In the genomic region with DNA sequence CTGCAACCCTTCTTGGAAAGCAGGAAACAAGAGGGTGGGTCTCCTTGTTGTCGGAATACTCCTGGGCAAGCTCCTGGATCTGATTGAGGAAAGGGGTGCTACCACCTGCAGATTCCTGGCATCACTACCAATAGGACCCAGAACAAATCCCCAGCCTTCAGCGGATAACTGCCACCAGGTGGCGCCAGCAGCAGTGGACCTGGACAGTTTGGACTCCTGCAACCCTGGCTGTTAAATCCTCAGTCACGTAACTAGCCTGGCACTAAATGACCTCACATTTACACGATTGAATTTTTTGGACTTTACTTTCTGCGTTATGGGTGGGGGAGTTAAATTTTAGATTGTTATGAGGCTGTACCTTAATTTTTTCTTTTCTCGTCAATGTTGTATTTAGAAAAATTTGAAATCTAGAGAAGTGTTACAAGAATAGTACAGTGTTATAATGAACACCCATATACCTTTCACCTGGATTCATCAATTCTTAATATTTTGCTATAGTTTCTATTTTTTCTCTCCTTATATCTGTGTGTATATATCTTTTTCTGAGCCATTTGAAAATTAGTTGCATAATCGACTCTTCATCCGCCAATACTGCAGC, we compare ENCODE assay signal across 8 cellular contexts.
DNase-seq lines count a peak whose midpoint lies in the region; ATAC-seq lines count a peak whose summit lies in the region.

No MANE protein-coding gene starts in this region.

- peak; percentile 75 for ATAC-seq in GM21367 (IDR thresholded peaks at IDR 0.05; ENCODE audit: unreplicated experiment)
- no peak for ATAC-seq in activated T-cell treated with anti-CD3 and anti-CD28 coated beads, Interleukin-2, amount 50 U/mL, for 4 hours
- ATAC-seq in HG03457 (IDR thresholded peaks at IDR 0.05; ENCODE audit: unreplicated experiment), result no peak

- peaks cover 8% of the 10 kb centered on the region for H3K27me3 Mint-ChIP-seq in activated T-cell treated with anti-CD3 and anti-CD28 coated beads, Interleukin-2, amount 50 U/mL, for 4 hours (ENCODE audit: low read depth)

- H3K9me3 Mint-ChIP-seq in activated T-cell treated with anti-CD3 and anti-CD28 coated beads, Interleukin-2, amount 50 U/mL, for 4 hours, result no peaks in the 10 kb centered on the region

- H3K4me1 Mint-ChIP-seq in activated T-cell treated with anti-CD3 and anti-CD28 coated beads, Interleukin-2, amount 50 U/mL, for 4 hours (ENCODE audit: low read depth), result no peaks in the 10 kb centered on the region

- peak; percentile 12 for DNase-seq in DMS79 (lab: John Stamatoyannopoulos, UW)
- DNase-seq in HS-27A (ENCODE audit: low read depth), result peak; percentile 30
- DNase-seq in NCI-H774 (lab: John Stamatoyannopoulos, UW), result peak; percentile 89
- DNase-seq in activated T-cell treated with anti-CD3 and anti-CD28 coated beads, Interleukin-2, amount 50 U/mL, for 4 hours, result peak; percentile 12
- peak; percentile 57 for DNase-seq in germinal center (ENCODE audit: low spot score)
- DNase-seq in pons (ENCODE audit: low spot score), result peak; percentile 69

- H3K36me3 Mint-ChIP-seq in activated T-cell treated with anti-CD3 and anti-CD28 coated beads, Interleukin-2, amount 50 U/mL, for 4 hours (ENCODE audit: insufficient read depth), result no peaks in the 10 kb centered on the region

- no peak overlapping the region for H3K4me3 Mint-ChIP-seq in activated T-cell treated with anti-CD3 and anti-CD28 coated beads, Interleukin-2, amount 50 U/mL, for 4 hours

Comparison
In these comparisons a context has a peak if more than half of its experiments do, and no peak if none do; other contexts are left out.
1. DNase-seq: peak in every context shown above with its lines; median percentile 89 in NCI-H774; 69 in pons; 57 in germinal center; 30 in HS-27A; 12 in DMS79; 12 in activated T-cell treated with anti-CD3 and anti-CD28 coated beads, Interleukin-2, amount 50 U/mL, for 4 hours.